7 cellular contexts compared by ENCODE assay signal in genomic region chr6:170147832-170148708, GRCh38.
DNase-seq lines count a peak whose midpoint lies in the region; ATAC-seq and TF ChIP-seq lines count a peak whose summit lies in the region.

No MANE protein-coding gene starts in this region.

- POLR2A ChIA-PET in activated CD4-positive, alpha-beta T cell treated with anti-CD3 and anti-CD28 coated beads for 36 hours (lab: Charles Lee): no interaction called here

- H3K4me1 Mint-ChIP-seq in activated CD4-positive, alpha-beta T cell treated with anti-CD3 and anti-CD28 coated beads for 36 hours: peaks cover 46% of the 10 kb centered on the region
- H3K4me1 Mint-ChIP-seq in effector memory CD8-positive, alpha-beta T cell (ENCODE audit: low read depth in 2 of 2): peaks cover 55 to 61% of the 10 kb centered on the region in 2 donors

- no peak for TF ChIP-seq CTCF in coronary artery (IDR thresholded peaks at IDR 0.05)

- peak overlapping the region; percentile 9 for H3K4me3 Mint-ChIP-seq in activated CD4-positive, alpha-beta T cell treated with anti-CD3 and anti-CD28 coated beads for 36 hours
- H3K4me3 Mint-ChIP-seq in effector memory CD8-positive, alpha-beta T cell: peak overlapping the region; percentile 85 to 87

- intact Hi-C loops in activated CD4-positive, alpha-beta T cell treated with anti-CD3 and anti-CD28 coated beads for 36 hours (cut with DNase I, micrococcal nuclease): no loop called here

- peaks cover 8% of the 10 kb centered on the region for H3K27me3 Mint-ChIP-seq in activated CD4-positive, alpha-beta T cell treated with anti-CD3 and anti-CD28 coated beads for 36 hours
- H3K27me3 Mint-ChIP-seq in effector memory CD8-positive, alpha-beta T cell: peaks cover 0 to 26% of the 10 kb centered on the region in 2 donors

- H3K27ac ChIP-seq in coronary artery: no peak overlapping the region

- peak; percentile 54 for ATAC-seq in GM21737 (IDR thresholded peaks at IDR 0.05; ENCODE audit: unreplicated experiment)
- peak; percentile 76 for ATAC-seq in activated CD4-positive, alpha-beta T cell treated with anti-CD3 and anti-CD28 coated beads for 36 hours
- ATAC-seq in effector memory CD8-positive, alpha-beta T cell (replicated peaks): peak; percentile 87
- ATAC-seq in GM21717 (IDR thresholded peaks at IDR 0.05; ENCODE audit: unreplicated experiment): no peak

- H3K4me3 ChIP-seq in coronary artery: no peak overlapping the region

- H3K9me3 Mint-ChIP-seq in activated CD4-positive, alpha-beta T cell treated with anti-CD3 and anti-CD28 coated beads for 36 hours (ENCODE audit: low read depth): peaks cover 10% of the 10 kb centered on the region
- peaks cover 6 to 7% of the 10 kb centered on the region in 2 donors for H3K9me3 Mint-ChIP-seq in effector memory CD8-positive, alpha-beta T cell

- CTCF ChIA-PET in activated CD4-positive, alpha-beta T cell treated with anti-CD3 and anti-CD28 coated beads for 36 hours (lab: Charles Lee): interaction anchor here (0.9 kb wide), 1 partner anchor 13 kb away, joined by 3 read pairs; no protein-coding TSS in a partner anchor

- peak overlapping the region; percentile 82 for H3K27ac Mint-ChIP-seq in activated CD4-positive, alpha-beta T cell treated with anti-CD3 and anti-CD28 coated beads for 36 hours
- H3K27ac Mint-ChIP-seq in effector memory CD8-positive, alpha-beta T cell: peak overlapping the region; percentile 87 to 94

- DNase-seq in activated CD4-positive, alpha-beta T cell treated with anti-CD3 and anti-CD28 coated beads for 36 hours: peak; percentile 61
- DNase-seq in effector memory CD8-positive, alpha-beta T cell: peak; percentile 72 to 74 (median 72)
- DNase-seq in stimulated activated CD8-positive, alpha-beta memory T cell treated with anti-CD3 and anti-CD28 coated beads, Interleukin-2, amount 100 ng/mL, for 1 hour (ENCODE audit: low read depth in 2 of 2): peak; percentile 45 to 48
- DNase-seq in coronary artery (ENCODE audit: low spot score) (no peak), cortex of kidney (lab: John Stamatoyannopoulos, UW) (no peak)

- H3K36me3 Mint-ChIP-seq in activated CD4-positive, alpha-beta T cell treated with anti-CD3 and anti-CD28 coated beads for 36 hours (ENCODE audit: low read depth): peaks cover 6% of the 10 kb centered on the region
- peaks cover 12% of the 10 kb centered on the region for H3K36me3 Mint-ChIP-seq in effector memory CD8-positive, alpha-beta T cell (ENCODE audit: insufficient read depth)

Comparison
In these comparisons a context has a peak if more than half of its experiments do, and no peak if none do; other contexts are left out.
1. DNase-seq: peak in activated CD4-positive, alpha-beta T cell treated with anti-CD3 and anti-CD28 coated beads for 36 hours (single experiment), effector memory CD8-positive, alpha-beta T cell (3 of 3) and stimulated activated CD8-positive, alpha-beta memory T cell treated with anti-CD3 and anti-CD28 coated beads, Interleukin-2, amount 100 ng/mL, for 1 hour (2 of 2); none in coronary artery (single experiment) and cortex of kidney (single experiment).